8 cellular contexts compared by ENCODE assay signal in the genomic region with DNA sequence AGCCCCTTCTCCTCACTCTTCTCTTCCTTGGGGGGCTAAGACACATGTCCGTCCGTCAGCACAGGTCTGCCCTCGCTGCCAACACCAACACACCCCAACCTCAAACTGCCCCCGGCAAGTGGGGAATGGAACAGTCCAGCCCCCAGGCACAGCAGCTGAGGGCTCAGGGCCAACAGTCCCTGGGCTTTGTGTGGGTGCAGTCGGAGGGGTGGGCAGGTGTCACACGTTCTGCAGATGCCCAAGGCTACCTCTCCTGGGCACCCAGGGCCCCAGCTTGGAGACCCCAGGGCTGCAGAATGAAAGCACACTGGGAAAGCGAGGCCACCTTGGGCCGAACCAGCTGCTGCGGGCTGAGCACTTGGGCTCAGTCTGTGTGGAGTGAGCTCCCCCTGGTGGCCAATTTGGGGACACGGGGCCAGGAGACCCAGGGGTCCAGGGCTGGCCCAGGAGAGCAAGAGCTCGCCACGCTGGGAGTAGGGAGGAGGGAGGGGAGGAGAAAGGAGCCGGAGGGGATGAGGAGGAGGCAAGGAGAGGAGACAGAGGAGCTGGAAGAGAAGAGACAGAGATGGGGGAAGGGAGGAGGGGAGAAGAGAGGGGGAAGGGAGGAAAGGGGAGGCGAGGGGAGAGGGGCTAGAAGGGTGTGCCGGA. TPM values are rescaled to one million over a fixed set of nuclear protein-coding genes. Genes with fewer than 3 reads are reported as not detected.
DNase-seq lines count a peak whose midpoint lies in the region; ATAC-seq and TF ChIP-seq lines count a peak whose summit lies in the region.

No MANE protein-coding gene starts in this region.

- CTCF ChIA-PET in BJ (lab: Yijun Ruan, JAX), result interaction anchor here (0.5 to 4.2 kb wide), 32 partner anchors 8 to 1860 kb away, joined by 3 to 79 read pairs (median 4); a partner anchor contains a TSS

- no peak overlapping the region for H3K4me3 Mint-ChIP-seq in activated T-cell treated with anti-CD3 and anti-CD28 coated beads, Interleukin-2, amount 50 U/mL, for 72 hours
- H3K4me3 Mint-ChIP-seq in nephron progenitor cell, result peak overlapping the region; percentile 52

- H3K4me1 ChIP-seq in HAP-1, result no peaks in the 10 kb centered on the region

- no peak overlapping the region for H3K27ac Mint-ChIP-seq in activated T-cell treated with anti-CD3 and anti-CD28 coated beads, Interleukin-2, amount 50 U/mL, for 72 hours
- no peak overlapping the region for H3K27ac Mint-ChIP-seq in nephron progenitor cell

- TF ChIP-seq CTCF in BJ (IDR thresholded peaks at IDR 0.05; ENCODE audit: insufficient read depth, low read depth, low read length) (peak; percentile 93), nephron progenitor cell (IDR thresholded peaks at IDR 0.05) (peak; percentile 88)

- H3K27me3 Mint-ChIP-seq in activated T-cell treated with anti-CD3 and anti-CD28 coated beads, Interleukin-2, amount 50 U/mL, for 72 hours (ENCODE audit: low read depth), result no peaks in the 10 kb centered on the region
- H3K27me3 Mint-ChIP-seq in nephron progenitor cell (ENCODE audit: low read depth, poor library complexity), result no peaks in the 10 kb centered on the region

- peaks cover 28% of the 10 kb centered on the region for H3K36me3 ChIP-seq in BJ (ENCODE audit: control insufficient read depth, insufficient read depth, low read length)
- peaks cover 22% of the 10 kb centered on the region; the same call in 1 of the 2 replicates for H3K36me3 ChIP-seq in HAP-1 (replicated peaks)

- H3K27me3 ChIP-seq in BJ (ENCODE audit: control insufficient read depth, insufficient read depth, low read length) (no peaks in the 10 kb centered on the region), HAP-1 (ENCODE audit: low read depth) (no peaks in the 10 kb centered on the region)

- no peaks in the 10 kb centered on the region for H3K4me1 Mint-ChIP-seq in activated T-cell treated with anti-CD3 and anti-CD28 coated beads, Interleukin-2, amount 50 U/mL, for 72 hours (ENCODE audit: low read depth)
- H3K4me1 Mint-ChIP-seq in nephron progenitor cell, result peaks cover 20% of the 10 kb centered on the region

- H3K36me3 Mint-ChIP-seq in activated T-cell treated with anti-CD3 and anti-CD28 coated beads, Interleukin-2, amount 50 U/mL, for 72 hours (ENCODE audit: insufficient read depth in 2 of 2), result peaks cover 0 to 8% of the 10 kb centered on the region in 2 donors
- peaks cover 24% of the 10 kb centered on the region for H3K36me3 Mint-ChIP-seq in nephron progenitor cell (ENCODE audit: low read depth)

- no peaks in the 10 kb centered on the region for H3K9me3 Mint-ChIP-seq in activated T-cell treated with anti-CD3 and anti-CD28 coated beads, Interleukin-2, amount 50 U/mL, for 72 hours
- H3K9me3 Mint-ChIP-seq in nephron progenitor cell, result no peaks in the 10 kb centered on the region

- in situ Hi-C loops in HAP-1 (cut with MboI; ENCODE audit: low sequenced_read_pairs), result no loop called here

- POLR2A ChIA-PET in BJ (lab: Charles Lee), result no interaction called here

- DNase-seq in BJ (ENCODE audit: low read depth) (no peak), HAP-1 (ENCODE audit: low spot score in 2 of 2) (peak; percentile 34 to 90), OCI-M1 (lab: John Stamatoyannopoulos, UW) (peak; percentile 64), fibroblast of peridontal ligament (ENCODE audit: extremely low read depth) (peak; percentile 56), nephron progenitor cell (peak; percentile 92)
- DNase-seq in activated T-cell treated with anti-CD3 and anti-CD28 coated beads, Interleukin-2, amount 50 U/mL, for 72 hours, result peak; percentile 80
- DNase-seq in stimulated activated naive CD4-positive, alpha-beta T cell treated with Interleukin-2 at 50 U/mL for 16 hours (lab: John Stamatoyannopoulos, UW), result peak; percentile 66

- no peaks in the 10 kb centered on the region for H3K9me3 ChIP-seq in HAP-1

- no peak overlapping the region for H3K4me3 ChIP-seq in BJ (ENCODE audit: low read depth, low read length)
- H3K4me3 ChIP-seq in HAP-1, result no peak overlapping the region

- ATAC-seq in activated T-cell treated with anti-CD3 and anti-CD28 coated beads, Interleukin-2, amount 50 U/mL, for 72 hours (replicated peaks in 1 of 2), result peak; percentile 72 to 81
- no peak for ATAC-seq in GM21717 (IDR thresholded peaks at IDR 0.05; ENCODE audit: unreplicated experiment)

RNA-seq across cellular contexts. Expression of a gene that starts 14.0 kb away (rescaled TPM):
- 2.7 and 4.6 TPM in 2 replicates for polyA plus RNA-seq in BJ (2011; rRNA removed)
- 2.9 and 3.9 TPM in 2 replicates for polyA minus RNA-seq in BJ (2011; rRNA and poly(A)+ RNA removed)
- 10 to 100 TPM; 12.1 to 12.8 TPM for total RNA-seq in activated T-cell treated with anti-CD3 and anti-CD28 coated beads, Interleukin-2, amount 50 U/mL, for 72 hours

RNA-seq across cellular contexts. Expression of a gene that starts 22.2 kb away (rescaled TPM):
- 4.6 and 11.0 TPM in 2 replicates for polyA plus RNA-seq in BJ (2011; rRNA removed)
- 10.8 and 12.1 TPM in 2 replicates for polyA minus RNA-seq in BJ (2011; rRNA and poly(A)+ RNA removed)
- total RNA-seq in activated T-cell treated with anti-CD3 and anti-CD28 coated beads, Interleukin-2, amount 50 U/mL, for 72 hours, result 10 to 100 TPM; 41.4 to 46.5 TPM

RNA-seq across cellular contexts. Expression of a gene that starts 37.3 kb away (rescaled TPM):
- polyA plus RNA-seq in BJ (2011; rRNA removed), result 3.7 and 5.7 TPM in 2 replicates
- 2.3 and 3.2 TPM in 2 replicates for polyA minus RNA-seq in BJ (2011; rRNA and poly(A)+ RNA removed)
- 10 to 100 TPM; 26.4 to 27.5 TPM for total RNA-seq in activated T-cell treated with anti-CD3 and anti-CD28 coated beads, Interleukin-2, amount 50 U/mL, for 72 hours

RNA-seq across cellular contexts. Expression of a gene that starts 59.3 kb away (rescaled TPM):
- polyA plus RNA-seq in BJ (2011; rRNA removed), result 34.3 and 48.8 TPM in 2 replicates
- 8.5 and 10.0 TPM in 2 replicates for polyA minus RNA-seq in BJ (2011; rRNA and poly(A)+ RNA removed)
- total RNA-seq in activated T-cell treated with anti-CD3 and anti-CD28 coated beads, Interleukin-2, amount 50 U/mL, for 72 hours, result 10 to 100 TPM; 84.2 to 92.1 TPM
